In genomic region chr5:50667653-50668403, GRCh38 we compare ENCODE assay signal across 8 cellular contexts. TPM values are rescaled to one million over a fixed set of nuclear protein-coding genes. Genes with fewer than 3 reads are reported as not detected.
DNase-seq lines count a peak whose midpoint lies in the region; ATAC-seq lines count a peak whose summit lies in the region.

No MANE protein-coding gene starts in this region.

- H3K27ac Mint-ChIP-seq in naive thymus-derived CD8-positive, alpha-beta T cell, result peak overlapping the region; percentile 96 to 100 (median 98)

- DNase-seq in ACHN, result peak; percentile 75
- DNase-seq in NCI-H69 (lab: John Stamatoyannopoulos, UW), result peak; percentile 65
- peak; percentile 94 for DNase-seq in activated CD8-positive, alpha-beta memory T cell treated with anti-CD3 and anti-CD28 coated beads, Interleukin-2, amount 50 U/mL, for 48 hours
- DNase-seq in naive thymus-derived CD8-positive, alpha-beta T cell, result peak; percentile 82 to 94 (median 90)
- peak; percentile 93 for DNase-seq in stimulated activated naive CD8-positive, alpha-beta T cell treated with anti-CD3 and anti-CD28 coated beads, Interleukin-15, Interleukin-2, amounts not matched to agents 100 U/mL and 50 U/mL, for 24 hours

- peaks cover 4 to 20% (median 8%) of the 10 kb centered on the region in 3 donors for H3K36me3 Mint-ChIP-seq in naive thymus-derived CD8-positive, alpha-beta T cell

- ATAC-seq in GM18520 (IDR thresholded peaks at IDR 0.05; ENCODE audit: unreplicated experiment) (peak; percentile 72), HG03045 (IDR thresholded peaks at IDR 0.05; ENCODE audit: unreplicated experiment) (peak; percentile 87), esophagus mucosa (peak; percentile 32)
- ATAC-seq in naive thymus-derived CD8-positive, alpha-beta T cell, result peak; percentile 60 to 76
- ATAC-seq in stimulated activated naive CD8-positive, alpha-beta T cell treated with anti-CD3 and anti-CD28 coated beads, Interleukin-15, Interleukin-2, amounts not matched to agents 100 U/mL and 50 U/mL, for 24 hours, result peak; percentile 83

- in situ Hi-C loops in ACHN (cut with HindIII; ENCODE audit: low pct_ligation_motif_present, low pct_unique_long_range_greater_than_20kb, low sequenced_read_pairs), result no loop called here

- H3K4me1 Mint-ChIP-seq in naive thymus-derived CD8-positive, alpha-beta T cell, result peaks cover 33 to 76% (median 64%) of the 10 kb centered on the region in 4 donors

- no peaks in the 10 kb centered on the region for H3K9me3 Mint-ChIP-seq in naive thymus-derived CD8-positive, alpha-beta T cell

- POLR2A ChIA-PET in naive thymus-derived CD8-positive, alpha-beta T cell (lab: Charles Lee), result interaction anchor here (0.6 to 4.1 kb wide), 19 partner anchors 12 to 262 kb away, joined by 3 to 41 read pairs (median 5); partner anchors contain the start of gene EMB

- H3K27me3 Mint-ChIP-seq in naive thymus-derived CD8-positive, alpha-beta T cell, result peaks cover 0 to 1% (median 0%) of the 10 kb centered on the region in 5 donors

- H3K4me3 Mint-ChIP-seq in naive thymus-derived CD8-positive, alpha-beta T cell, result peak overlapping the region; percentile 88 to 100 (median 95)

RNA-seq across cellular contexts. Expression of gene PARP8, which starts 1.4 kb away (rescaled TPM):
- 10.3 TPM for total RNA-seq in esophagus mucosa
- total RNA-seq in naive thymus-derived CD8-positive, alpha-beta T cell, result 100 to 1,000 TPM; 149 to 162 TPM
- 10 to 100 TPM; 61.9 to 87.2 (median 67.0) TPM for polyA plus RNA-seq in naive thymus-derived CD8-positive, alpha-beta T cell

Comparison
In these comparisons a context has a peak if more than half of its experiments do, and no peak if none do; other contexts are left out.
1. Peak in every context shown above with its lines: DNase-seq and ATAC-seq.
2. ATAC-seq: peak in every context shown above with its lines; median percentile 87 in HG03045; 83 in stimulated activated naive CD8-positive, alpha-beta T cell treated with anti-CD3 and anti-CD28 coated beads, Interleukin-15, Interleukin-2, amounts not matched to agents 100 U/mL and 50 U/mL, for 24 hours; 72 in GM18520; 68 in naive thymus-derived CD8-positive, alpha-beta T cell; 32 in esophagus mucosa.
3. RNA of gene PARP8, which starts 1.4 kb away (total RNA-seq): 149 to 162 TPM in naive thymus-derived CD8-positive, alpha-beta T cell; 10.3 TPM in esophagus mucosa (single experiment); every median in the first group is over 10 times any median in the second.